Comparison of ENCODE assay signal across 17 cellular contexts in genomic region chr22:39017596-39018365, GRCh38. TPM values are rescaled to one million over a fixed set of nuclear protein-coding genes. Genes with fewer than 3 reads are reported as not detected.
A peak's percentile ranks its signal among the peaks of the same experiment; 100 is the strongest.
DNase-seq lines count a peak whose midpoint lies in the region; ATAC-seq lines count a peak whose summit lies in the region.
"Had no signal": no experiment of that assay in that cellular context is flagged by ENCODE, and none has a peak within 500 bp of the region (broad histone marks: within the 10 kb centered on the region; RNA-seq: fewer than 3 reads in every experiment).

No MANE protein-coding gene starts in this region.

- DNase-seq in CD8-positive, alpha-beta memory T cell: no peak
- DNase-seq in Karpas-422 (peak; percentile 21), GOT3 (lab: John Stamatoyannopoulos, UW) (no peak)
- DNase-seq in central memory CD8-positive, alpha-beta T cell (ENCODE audit: low spot score in 2 of 2): no peak
- DNase-seq in naive thymus-derived CD8-positive, alpha-beta T cell: no peak
- DNase-seq: activated gamma-delta T cell, AML-193, NCI-H1930, NCI-H524, retina had no signal

- CTCF ChIA-PET in CD8-positive, alpha-beta memory T cell (lab: Charles Lee): no interaction called here

- peaks cover 49 to 76% (median 59%) of the 10 kb centered on the region in 3 donors for H3K4me1 Mint-ChIP-seq in CD8-positive, alpha-beta memory T cell
- H3K4me1 Mint-ChIP-seq in central memory CD8-positive, alpha-beta T cell: peaks cover 56% of the 10 kb centered on the region
- H3K4me1 Mint-ChIP-seq in naive thymus-derived CD8-positive, alpha-beta T cell: peaks cover 30 to 70% (median 63%) of the 10 kb centered on the region in 4 donors

- H3K4me3 ChIP-seq in CD8-positive, alpha-beta memory T cell (ENCODE audit: low read length): no peak overlapping the region
- no peak overlapping the region for H3K4me3 ChIP-seq in Karpas-422 (ENCODE audit: low read length)
- H3K4me3 ChIP-seq: breast epithelium, left lung, SJSA1 had no signal

- no peaks in the 10 kb centered on the region for H4K20me1 ChIP-seq in Karpas-422 (ENCODE audit: insufficient read depth, low read depth, low read length)

- no peaks in the 10 kb centered on the region for H3K9me3 ChIP-seq in CD8-positive, alpha-beta memory T cell (ENCODE audit: low read length)
- H3K9me3 ChIP-seq in Karpas-422 (ENCODE audit: low read length): no peaks in the 10 kb centered on the region
- H3K9me3 ChIP-seq: breast epithelium, left lung, SJSA1 had no signal

- H3K27ac ChIP-seq in CD8-positive, alpha-beta memory T cell (ENCODE audit: low read depth, low read length): no peak overlapping the region
- H3K27ac ChIP-seq in Karpas-422 (ENCODE audit: low read length): no peak overlapping the region
- H3K27ac ChIP-seq: breast epithelium, left lung, SJSA1 had no signal

- H3K4me1 ChIP-seq in CD8-positive, alpha-beta memory T cell (ENCODE audit: insufficient read depth, low read length): peaks cover 25% of the 10 kb centered on the region
- peaks cover 17% of the 10 kb centered on the region for H3K4me1 ChIP-seq in Karpas-422 (ENCODE audit: low read length)
- H3K4me1 ChIP-seq: breast epithelium had no signal

- H3K36me3 ChIP-seq in CD8-positive, alpha-beta memory T cell (ENCODE audit: insufficient read depth, low read length): no peaks in the 10 kb centered on the region
- no peaks in the 10 kb centered on the region for H3K36me3 ChIP-seq in Karpas-422 (ENCODE audit: insufficient read depth, low read length)
- H3K36me3 ChIP-seq: breast epithelium, SJSA1 had no signal

- no peaks in the 10 kb centered on the region for H3K9me2 ChIP-seq in Karpas-422 (replicated peaks; ENCODE audit: insufficient read depth, low read length)

- H3K9ac ChIP-seq in Karpas-422 (ENCODE audit: low read length): no peak overlapping the region

- H3K27me3 Mint-ChIP-seq in CD8-positive, alpha-beta memory T cell: no peaks in the 10 kb centered on the region
- H3K27me3 Mint-ChIP-seq in central memory CD8-positive, alpha-beta T cell: no peaks in the 10 kb centered on the region
- no peaks in the 10 kb centered on the region for H3K27me3 Mint-ChIP-seq in naive thymus-derived CD8-positive, alpha-beta T cell

- no peak overlapping the region for H2AFZ ChIP-seq in Karpas-422 (ENCODE audit: low read length)

- POLR2A ChIA-PET in CD8-positive, alpha-beta memory T cell (lab: Charles Lee): interaction anchor here (0.6 kb wide), 1 partner anchor 134 kb away, joined by 3 read pairs; no protein-coding TSS in a partner anchor
- POLR2A ChIA-PET in naive thymus-derived CD8-positive, alpha-beta T cell (lab: Charles Lee): no interaction called here

- H3K4me3 Mint-ChIP-seq in CD8-positive, alpha-beta memory T cell: peak overlapping the region in 6 of 7 donors; percentile 29 to 74 (median 50)
- peak overlapping the region; percentile 34 for H3K4me3 Mint-ChIP-seq in central memory CD8-positive, alpha-beta T cell
- H3K4me3 Mint-ChIP-seq in naive thymus-derived CD8-positive, alpha-beta T cell: peak overlapping the region in 4 of 10 donors; percentile 6 to 50 (median 16)

- no peaks in the 10 kb centered on the region for H3K27me3 ChIP-seq in CD8-positive, alpha-beta memory T cell (ENCODE audit: insufficient read depth, low read length, poor library complexity, severe bottlenecking)
- H3K27me3 ChIP-seq in Karpas-422 (ENCODE audit: low read length): no peaks in the 10 kb centered on the region
- H3K27me3 ChIP-seq: breast epithelium, left lung, SJSA1 had no signal

- H3K27ac Mint-ChIP-seq in CD8-positive, alpha-beta memory T cell: peak overlapping the region in 6 of 8 donors; percentile 69 to 94 (median 80)
- H3K27ac Mint-ChIP-seq in central memory CD8-positive, alpha-beta T cell (ENCODE audit: low read depth): peak overlapping the region; percentile 84
- H3K27ac Mint-ChIP-seq in naive thymus-derived CD8-positive, alpha-beta T cell: peak overlapping the region in 6 of 10 donors; percentile 2 to 75 (median 64)

- H3K9me3 Mint-ChIP-seq in CD8-positive, alpha-beta memory T cell: no peaks in the 10 kb centered on the region
- H3K9me3 Mint-ChIP-seq in central memory CD8-positive, alpha-beta T cell: no peaks in the 10 kb centered on the region
- no peaks in the 10 kb centered on the region for H3K9me3 Mint-ChIP-seq in naive thymus-derived CD8-positive, alpha-beta T cell

- no peak overlapping the region for H3K4me2 ChIP-seq in Karpas-422 (ENCODE audit: low read depth, low read length, poor library complexity, severe bottlenecking)

- H3K79me2 ChIP-seq in Karpas-422 (ENCODE audit: low read length): peaks cover 5% of the 10 kb centered on the region; the same call in 1 of the 2 replicates

- peaks cover 0 to 53% (median 7%) of the 10 kb centered on the region in 3 donors for H3K36me3 Mint-ChIP-seq in CD8-positive, alpha-beta memory T cell
- peaks cover 58% of the 10 kb centered on the region for H3K36me3 Mint-ChIP-seq in central memory CD8-positive, alpha-beta T cell (ENCODE audit: insufficient read depth)
- H3K36me3 Mint-ChIP-seq in naive thymus-derived CD8-positive, alpha-beta T cell: peaks cover 0 to 17% (median 0%) of the 10 kb centered on the region in 3 donors

- no peak for ATAC-seq in central memory CD8-positive, alpha-beta T cell (replicated peaks; ENCODE audit: extremely low read depth, poor library complexity, severe bottlenecking)
- ATAC-seq in naive thymus-derived CD8-positive, alpha-beta T cell: no peak
- ATAC-seq in GM21737 (IDR thresholded peaks at IDR 0.05; ENCODE audit: unreplicated experiment) (no peak), HG03196 (IDR thresholded peaks at IDR 0.05; ENCODE audit: unreplicated experiment) (no peak), HG03571 (IDR thresholded peaks at IDR 0.05; ENCODE audit: unreplicated experiment) (no peak)
- ATAC-seq: left lung had no signal

RNA-seq across cellular contexts. Expression of gene APOBEC3D, which starts 3.1 kb away (rescaled TPM):
- total RNA-seq in CD8-positive, alpha-beta memory T cell: 10 to 100 TPM; 40.8 to 41.3 TPM
- 20.1 TPM for polyA plus RNA-seq in CD8-positive, alpha-beta memory T cell
- total RNA-seq in Karpas-422 (2014; rRNA removed; shearing (Covaris generic); ENCODE audit: low replicate concordance): 2.1 and 4.3 TPM in 2 replicates
- total RNA-seq in naive thymus-derived CD8-positive, alpha-beta T cell: 10 to 100 TPM in 1 of 2 experiments, 1 to 10 TPM in 1; 9.6 to 11.0 TPM
- 1 to 10 TPM; 5.2 to 7.1 (median 6.0) TPM for polyA plus RNA-seq in naive thymus-derived CD8-positive, alpha-beta T cell
- polyA plus RNA-seq: neural cell had no signal

RNA-seq across cellular contexts. Expression of gene APOBEC3C, which starts 3.7 kb away (rescaled TPM):
- 100 to 1,000 TPM; 133 to 138 TPM for total RNA-seq in CD8-positive, alpha-beta memory T cell
- 255 TPM for polyA plus RNA-seq in CD8-positive, alpha-beta memory T cell
- total RNA-seq in Karpas-422 (2014; rRNA removed; shearing (Covaris generic); ENCODE audit: low replicate concordance): 6.2 TPM in 2 replicates
- 10 to 100 TPM; 24.3 to 26.9 TPM for total RNA-seq in naive thymus-derived CD8-positive, alpha-beta T cell
- 100 to 1,000 TPM in 1 of 3 donors, 10 to 100 TPM in 2; 64.7 to 119 (median 66.5) TPM for polyA plus RNA-seq in naive thymus-derived CD8-positive, alpha-beta T cell
- polyA plus RNA-seq: neural cell had no signal

RNA-seq across cellular contexts. Expression of gene APOBEC3F, which starts 22.9 kb away (rescaled TPM):
- total RNA-seq in CD8-positive, alpha-beta memory T cell: 10 to 100 TPM; 28.4 to 30.1 TPM
- 20.5 TPM for polyA plus RNA-seq in CD8-positive, alpha-beta memory T cell
- 0.93 and 2.6 TPM in 2 replicates for total RNA-seq in Karpas-422 (2014; rRNA removed; shearing (Covaris generic); ENCODE audit: low replicate concordance)
- total RNA-seq in naive thymus-derived CD8-positive, alpha-beta T cell: 10 to 100 TPM; 22.2 to 24.3 TPM
- 10 to 100 TPM in 1 of 3 donors, 1 to 10 TPM in 2; 7.0 to 10.1 (median 8.4) TPM for polyA plus RNA-seq in naive thymus-derived CD8-positive, alpha-beta T cell
- polyA plus RNA-seq: neural cell had no signal

RNA-seq across cellular contexts. Expression of gene APOBEC3B, which starts 35.6 kb away (rescaled TPM):
- total RNA-seq in CD8-positive, alpha-beta memory T cell: 1 to 10 TPM; 6.7 to 7.3 TPM
- 0.55 TPM for polyA plus RNA-seq in CD8-positive, alpha-beta memory T cell
- total RNA-seq in Karpas-422 (2014; rRNA removed; shearing (Covaris generic); ENCODE audit: low replicate concordance): not detected in 2 replicates
- under 1 TPM in 1 of 2 experiments, not detected in 1; 0.47 TPM for total RNA-seq in naive thymus-derived CD8-positive, alpha-beta T cell
- under 1 TPM in 1 of 3 donors, not detected in 2; 0.14 TPM for polyA plus RNA-seq in naive thymus-derived CD8-positive, alpha-beta T cell
- polyA plus RNA-seq: neural cell had no signal

RNA-seq across cellular contexts. Expression of gene APOBEC3G, which starts 59.3 kb away (rescaled TPM):
- 100 to 1,000 TPM; 158 to 165 TPM for total RNA-seq in CD8-positive, alpha-beta memory T cell
- 256 TPM for polyA plus RNA-seq in CD8-positive, alpha-beta memory T cell
- 6.0 and 6.5 TPM in 2 replicates for total RNA-seq in Karpas-422 (2014; rRNA removed; shearing (Covaris generic); ENCODE audit: low replicate concordance)
- 10 to 100 TPM; 24.3 to 27.4 TPM for total RNA-seq in naive thymus-derived CD8-positive, alpha-beta T cell
- polyA plus RNA-seq in naive thymus-derived CD8-positive, alpha-beta T cell: 100 to 1,000 TPM in 1 of 3 donors, 10 to 100 TPM in 2; 30.6 to 113 (median 38.7) TPM
- polyA plus RNA-seq: neural cell had no signal

Comparison
In these comparisons a context has a peak if more than half of its experiments do, and no peak if none do; other contexts are left out.
1. RNA of gene APOBEC3C, which starts 3.7 kb away (total RNA-seq): 133 to 138 TPM in CD8-positive, alpha-beta memory T cell; 24.3 to 26.9 TPM in naive thymus-derived CD8-positive, alpha-beta T cell and 6.2 TPM in Karpas-422; every median in the first group is over 4 times any median in the second.
2. Peak in every context shown above with its lines, with median percentiles within 50 percentile points of each other: H3K27ac Mint-ChIP-seq.